1 cellular context compared by ENCODE assay signal in the genomic region with DNA sequence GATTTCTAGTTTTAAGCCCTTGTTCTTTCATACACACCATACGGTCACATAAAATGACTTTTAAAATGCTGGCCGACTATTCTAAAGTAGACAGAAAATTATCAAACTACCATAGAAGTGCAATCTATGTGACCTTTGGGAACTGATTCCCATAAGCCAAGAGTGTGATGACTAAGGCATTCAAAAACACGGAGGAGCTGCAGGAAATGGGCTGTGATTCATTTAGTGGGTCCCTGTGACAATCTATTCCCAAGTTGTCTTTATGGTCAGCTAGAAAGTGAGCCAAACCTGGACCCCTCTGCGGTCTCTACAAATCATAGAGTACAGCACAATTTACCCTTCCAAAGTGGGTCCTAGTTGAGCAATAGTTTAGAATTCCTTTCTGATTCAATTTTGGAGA.
TF ChIP-seq lines count a peak whose summit lies in the region.

No MANE protein-coding gene starts in this region.

TF ChIP-seq in endothelial cell of umbilical vein, 7 proteins besides CTCF, POLR2A, EP300 and RAD21 (continued from another document):
- TF ChIP-seq POLR2AphosphoS5 (IDR thresholded peaks at IDR 0.05; ENCODE audit: insufficient read depth, low read depth, low read length) (no peak), JUN (IDR thresholded peaks at IDR 0.05; ENCODE audit: borderline replicate concordance, insufficient read depth, insufficient read length, low read depth) (no peak), FOS (IDR thresholded peaks at IDR 0.05; ENCODE audit: borderline replicate concordance, insufficient read depth, low read length) (peak; percentile 50), MYC (IDR thresholded peaks at IDR 0.05; ENCODE audit: low read depth, low read length) (no peak)
- TF ChIP-seq, protein P1, sequence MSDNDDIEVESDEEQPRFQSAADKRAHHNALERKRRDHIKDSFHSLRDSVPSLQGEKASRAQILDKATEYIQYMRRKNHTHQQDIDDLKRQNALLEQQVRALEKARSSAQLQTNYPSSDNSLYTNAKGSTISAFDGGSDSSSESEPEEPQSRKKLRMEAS (IDR thresholded peaks at IDR 0.05; ENCODE audit: insufficient read depth, insufficient read length), result no peak
